ENCODE assay signal across 1 cellular context in genomic region chr2:42927334-42928160, GRCh38.
TF ChIP-seq lines count a peak whose summit lies in the region.

No MANE protein-coding gene starts in this region.

TF ChIP-seq in K562, 482 proteins besides CTCF, POLR2A, EP300 and RAD21 (continued from another document and continues in another):
- TF ChIP-seq REST (CRISPR knock-in tag; IDR thresholded peaks at IDR 0.05; ENCODE audit: low read depth) = no peak
- TF ChIP-seq KDM5B (IDR thresholded peaks at IDR 0.05; ENCODE audit: insufficient replicate concordance, low read depth, low read length) = peak; percentile 37
- TF ChIP-seq, protein P1, sequence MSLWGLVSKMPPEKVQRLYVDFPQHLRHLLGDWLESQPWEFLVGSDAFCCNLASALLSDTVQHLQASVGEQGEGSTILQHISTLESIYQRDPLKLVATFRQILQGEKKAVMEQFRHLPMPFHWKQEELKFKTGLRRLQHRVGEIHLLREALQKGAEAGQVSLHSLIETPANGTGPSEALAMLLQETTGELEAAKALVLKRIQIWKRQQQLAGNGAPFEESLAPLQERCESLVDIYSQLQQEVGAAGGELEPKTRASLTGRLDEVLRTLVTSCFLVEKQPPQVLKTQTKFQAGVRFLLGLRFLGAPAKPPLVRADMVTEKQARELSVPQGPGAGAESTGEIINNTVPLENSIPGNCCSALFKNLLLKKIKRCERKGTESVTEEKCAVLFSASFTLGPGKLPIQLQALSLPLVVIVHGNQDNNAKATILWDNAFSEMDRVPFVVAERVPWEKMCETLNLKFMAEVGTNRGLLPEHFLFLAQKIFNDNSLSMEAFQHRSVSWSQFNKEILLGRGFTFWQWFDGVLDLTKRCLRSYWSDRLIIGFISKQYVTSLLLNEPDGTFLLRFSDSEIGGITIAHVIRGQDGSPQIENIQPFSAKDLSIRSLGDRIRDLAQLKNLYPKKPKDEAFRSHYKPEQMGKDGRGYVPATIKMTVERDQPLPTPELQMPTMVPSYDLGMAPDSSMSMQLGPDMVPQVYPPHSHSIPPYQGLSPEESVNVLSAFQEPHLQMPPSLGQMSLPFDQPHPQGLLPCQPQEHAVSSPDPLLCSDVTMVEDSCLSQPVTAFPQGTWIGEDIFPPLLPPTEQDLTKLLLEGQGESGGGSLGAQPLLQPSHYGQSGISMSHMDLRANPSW (CRISPR knock-in tag; IDR thresholded peaks at IDR 0.05) = no peak
- TF ChIP-seq KAT8 (IDR thresholded peaks at IDR 0.05; ENCODE audit: low read depth) = no peak
- TF ChIP-seq, protein P2, sequence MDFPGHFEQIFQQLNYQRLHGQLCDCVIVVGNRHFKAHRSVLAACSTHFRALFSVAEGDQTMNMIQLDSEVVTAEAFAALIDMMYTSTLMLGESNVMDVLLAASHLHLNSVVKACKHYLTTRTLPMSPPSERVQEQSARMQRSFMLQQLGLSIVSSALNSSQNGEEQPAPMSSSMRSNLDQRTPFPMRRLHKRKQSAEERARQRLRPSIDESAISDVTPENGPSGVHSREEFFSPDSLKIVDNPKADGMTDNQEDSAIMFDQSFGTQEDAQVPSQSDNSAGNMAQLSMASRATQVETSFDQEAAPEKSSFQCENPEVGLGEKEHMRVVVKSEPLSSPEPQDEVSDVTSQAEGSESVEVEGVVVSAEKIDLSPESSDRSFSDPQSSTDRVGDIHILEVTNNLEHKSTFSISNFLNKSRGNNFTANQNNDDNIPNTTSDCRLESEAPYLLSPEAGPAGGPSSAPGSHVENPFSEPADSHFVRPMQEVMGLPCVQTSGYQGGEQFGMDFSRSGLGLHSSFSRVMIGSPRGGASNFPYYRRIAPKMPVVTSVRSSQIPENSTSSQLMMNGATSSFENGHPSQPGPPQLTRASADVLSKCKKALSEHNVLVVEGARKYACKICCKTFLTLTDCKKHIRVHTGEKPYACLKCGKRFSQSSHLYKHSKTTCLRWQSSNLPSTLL (IDR thresholded peaks at IDR 0.05) = peak; percentile 29; the same call in 1 of the 2 replicates
- TF ChIP-seq, protein P3, sequence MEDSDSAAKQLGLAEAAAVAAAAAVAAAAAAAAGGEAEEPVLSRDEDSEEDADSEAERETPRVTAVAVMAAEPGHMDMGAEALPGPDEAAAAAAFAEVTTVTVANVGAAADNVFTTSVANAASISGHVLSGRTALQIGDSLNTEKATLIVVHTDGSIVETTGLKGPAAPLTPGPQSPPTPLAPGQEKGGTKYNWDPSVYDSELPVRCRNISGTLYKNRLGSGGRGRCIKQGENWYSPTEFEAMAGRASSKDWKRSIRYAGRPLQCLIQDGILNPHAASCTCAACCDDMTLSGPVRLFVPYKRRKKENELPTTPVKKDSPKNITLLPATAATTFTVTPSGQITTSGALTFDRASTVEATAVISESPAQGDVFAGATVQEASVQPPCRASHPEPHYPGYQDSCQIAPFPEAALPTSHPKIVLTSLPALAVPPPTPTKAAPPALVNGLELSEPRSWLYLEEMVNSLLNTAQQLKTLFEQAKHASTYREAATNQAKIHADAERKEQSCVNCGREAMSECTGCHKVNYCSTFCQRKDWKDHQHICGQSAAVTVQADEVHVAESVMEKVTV (CRISPR knock-in tag; IDR thresholded peaks at IDR 0.05) = no peak
- TF ChIP-seq HMG20B (CRISPR knock-in tag; IDR thresholded peaks at IDR 0.05) = no peak
- TF ChIP-seq FOS (IDR thresholded peaks at IDR 0.05; ENCODE audit: extremely low read depth, insufficient read length) = no peak
- TF ChIP-seq ZNF696 (CRISPR knock-in tag; conservative IDR thresholded peaks at IDR 0.05) = no peak
- TF ChIP-seq L3MBTL2 (IDR thresholded peaks at IDR 0.05) = peak; percentile 25; the same call in 1 of the 2 replicates
- no peak for TF ChIP-seq POU5F1 (IDR thresholded peaks at IDR 0.05; ENCODE audit: borderline replicate concordance, low read depth, low read length, partially characterized antibody)
- TF ChIP-seq ZNF133 (CRISPR knock-in tag; IDR thresholded peaks at IDR 0.05) = 0 out of 2 replicates have a peak, but pooled peaks have one; percentile 45
- no peak for TF ChIP-seq WHSC1 (IDR thresholded peaks at IDR 0.05; ENCODE audit: low read length)
- TF ChIP-seq NEUROD1 (IDR thresholded peaks at IDR 0.05; ENCODE audit: borderline replicate concordance, low read depth, low read length, partially characterized antibody) = peak; percentile 87
- TF ChIP-seq HCFC1 (IDR thresholded peaks at IDR 0.05; ENCODE audit: low read depth, low read length) = peak; percentile 33; the same call in 1 of the 2 replicates
- TF ChIP-seq C11orf30 (IDR thresholded peaks at IDR 0.05; ENCODE audit: low read depth) = no peak
- peak; percentile 47; the same call in 1 of the 2 replicates for TF ChIP-seq ZBTB7A (IDR thresholded peaks at IDR 0.05; ENCODE audit: borderline replicate concordance, control insufficient read depth, low read depth, low read length)
- TF ChIP-seq EWSR1 (IDR thresholded peaks at IDR 0.05; ENCODE audit: borderline replicate concordance, low read depth, partially characterized antibody) = no peak
- no peak for TF ChIP-seq ZC3H8 (IDR thresholded peaks at IDR 0.05)
- no peak for TF ChIP-seq NR2C2 (CRISPR knock-in tag; IDR thresholded peaks at IDR 0.05)
- peak; percentile 40 for TF ChIP-seq NR2C2 (tag; IDR thresholded peaks at IDR 0.05)
- TF ChIP-seq ZNF445 (CRISPR knock-in tag; IDR thresholded peaks at IDR 0.05; ENCODE audit: low read depth) = no peak
- no peak for TF ChIP-seq AFF4 (CRISPR knock-in tag; IDR thresholded peaks at IDR 0.05)
- peak; percentile 47; the same call in 1 of the 2 replicates for TF ChIP-seq FOSL1 (tag; conservative IDR thresholded peaks at IDR 0.05)
- no peak for TF ChIP-seq YBX1 (IDR thresholded peaks at IDR 0.05)
- no peak for TF ChIP-seq MCM2 (IDR thresholded peaks at IDR 0.05; ENCODE audit: low read depth)
- TF ChIP-seq BCL6 (CRISPR knock-in tag; IDR thresholded peaks at IDR 0.05) = 0 out of 2 replicates have a peak, but pooled peaks have one; percentile 68
- TF ChIP-seq SMARCE1 (IDR thresholded peaks at IDR 0.05) = peak; percentile 30; the same call in 1 of the 2 replicates
- peak; percentile 59; the same call in 1 of the 2 replicates for TF ChIP-seq ZSCAN32 (CRISPR knock-in tag; IDR thresholded peaks at IDR 0.05)
- TF ChIP-seq TCFL5 (CRISPR knock-in tag; conservative IDR thresholded peaks at IDR 0.05) = no peak
- TF ChIP-seq, protein P4, sequence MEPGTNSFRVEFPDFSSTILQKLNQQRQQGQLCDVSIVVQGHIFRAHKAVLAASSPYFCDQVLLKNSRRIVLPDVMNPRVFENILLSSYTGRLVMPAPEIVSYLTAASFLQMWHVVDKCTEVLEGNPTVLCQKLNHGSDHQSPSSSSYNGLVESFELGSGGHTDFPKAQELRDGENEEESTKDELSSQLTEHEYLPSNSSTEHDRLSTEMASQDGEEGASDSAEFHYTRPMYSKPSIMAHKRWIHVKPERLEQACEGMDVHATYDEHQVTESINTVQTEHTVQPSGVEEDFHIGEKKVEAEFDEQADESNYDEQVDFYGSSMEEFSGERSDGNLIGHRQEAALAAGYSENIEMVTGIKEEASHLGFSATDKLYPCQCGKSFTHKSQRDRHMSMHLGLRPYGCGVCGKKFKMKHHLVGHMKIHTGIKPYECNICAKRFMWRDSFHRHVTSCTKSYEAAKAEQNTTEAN (CRISPR knock-in tag; IDR thresholded peaks at IDR 0.05) = no peak
- TF ChIP-seq MNT (conservative IDR thresholded peaks at IDR 0.05) = 0 out of 4 replicates have a peak, but pooled peaks of 1 of the 2 experiments have one; percentile 10
